In genomic region chr3:180601688-180602666, GRCh38 we compare ENCODE assay signal across 8 cellular contexts. TPM values are rescaled to one million over a fixed set of nuclear protein-coding genes. Genes with fewer than 3 reads are reported as not detected.
A peak's percentile ranks its signal among the peaks of the same experiment; 100 is the strongest.
DNase-seq lines count a peak whose midpoint lies in the region; ATAC-seq and TF ChIP-seq lines count a peak whose summit lies in the region.

TSS of gene TTC14 (plus strand) at chr3:180602163. CDS start at chr3:180602262, 99 bp downstream.

- peak within 1 kb of the TSS; percentile 72 to 86 for H3K27ac ChIP-seq in testis

- peak; percentile 47 for TF ChIP-seq POLR2A in testis (IDR thresholded peaks at IDR 0.05)

- TF ChIP-seq CTCF in HFFc6 (IDR thresholded peaks at IDR 0.05) (peak; percentile 27), omental fat pad (IDR thresholded peaks at IDR 0.05) (no peak), testis (IDR thresholded peaks at IDR 0.05) (peak in 1 of 3 experiments; percentile 9)

- no peaks in the 10 kb centered on the region for H3K4me1 ChIP-seq in testis

- H3K4me3 ChIP-seq in GM08714 (ENCODE audit: low read length) (peak within 1 kb of the TSS; percentile 95), testis (peak within 1 kb of the TSS; percentile 96 to 97)

- peak within 1 kb of the TSS; percentile 91 for H3K27ac Mint-ChIP-seq in HFFc6
- peak within 1 kb of the TSS; percentile 92 for H3K27ac Mint-ChIP-seq in activated naive CD4-positive, alpha-beta T cell treated with anti-CD3 and anti-CD28 coated beads, Interleukin-2, amount 50 U/mL, for 24 hours

- WGBS in testis, 2 donors, result 2 to 4% methylated on average over 41 to 70 of the region's 70 CpGs

- H3K4me3 Mint-ChIP-seq in HFFc6, result peak within 1 kb of the TSS; percentile 100
- H3K4me3 Mint-ChIP-seq in activated naive CD4-positive, alpha-beta T cell treated with anti-CD3 and anti-CD28 coated beads, Interleukin-2, amount 50 U/mL, for 24 hours, result peak within 1 kb of the TSS; percentile 97

- no peaks in the 10 kb centered on the region for H3K9me3 ChIP-seq in testis

- no peaks in the 10 kb centered on the region; the same call in 1 of the 2 replicates for H3K9me3 Mint-ChIP-seq in HFFc6
- peaks cover 5% of the 10 kb centered on the region for H3K9me3 Mint-ChIP-seq in activated naive CD4-positive, alpha-beta T cell treated with anti-CD3 and anti-CD28 coated beads, Interleukin-2, amount 50 U/mL, for 24 hours

- intact Hi-C loops in testis (cut with DNase I; ENCODE audit: low total_unique reads), result no loop called here

- H3K36me3 Mint-ChIP-seq in HFFc6 (ENCODE audit: low read depth), result peaks cover 39% of the 10 kb centered on the region
- H3K36me3 Mint-ChIP-seq in activated naive CD4-positive, alpha-beta T cell treated with anti-CD3 and anti-CD28 coated beads, Interleukin-2, amount 50 U/mL, for 24 hours, result peaks cover 21% of the 10 kb centered on the region

- H3K4me1 Mint-ChIP-seq in HFFc6 (ENCODE audit: low read depth), result peaks cover 26% of the 10 kb centered on the region
- H3K4me1 Mint-ChIP-seq in activated naive CD4-positive, alpha-beta T cell treated with anti-CD3 and anti-CD28 coated beads, Interleukin-2, amount 50 U/mL, for 24 hours, result peaks cover 47% of the 10 kb centered on the region

- no peaks in the 10 kb centered on the region for H3K27me3 ChIP-seq in testis

- no peaks in the 10 kb centered on the region; the same call in 1 of the 2 replicates for H3K27me3 Mint-ChIP-seq in HFFc6 (ENCODE audit: insufficient read depth)
- peaks cover 5% of the 10 kb centered on the region for H3K27me3 Mint-ChIP-seq in activated naive CD4-positive, alpha-beta T cell treated with anti-CD3 and anti-CD28 coated beads, Interleukin-2, amount 50 U/mL, for 24 hours

- DNase-seq in HFFc6 (peak; percentile 94), NCI-H1048 (lab: John Stamatoyannopoulos, UW) (peak; percentile 67), glomerular visceral epithelial cell (ENCODE audit: extremely low spot score) (peak; percentile 95), omental fat pad (ENCODE audit: low spot score) (peak; percentile 62), testis (peak; percentile 97)

- no peaks in the 10 kb centered on the region for H3K36me3 ChIP-seq in testis (ENCODE audit: low read depth, missing control alignments)

- ATAC-seq in SK-N-SH treated with all-trans-retinoic acid at 6 μM for 48 hours (peak; percentile 99), omental fat pad (ENCODE audit: low FRiP score) (peak; percentile 99)

TF ChIP-seq in SK-N-SH treated with all-trans-retinoic acid at 6 μM for 48 hours, 23 proteins besides CTCF, POLR2A, EP300 and RAD21 (continues in another document):
- TF ChIP-seq ZFP30 (CRISPR knock-in tag; IDR thresholded peaks at IDR 0.05) (no peak), CSDC2 (CRISPR knock-in tag; IDR thresholded peaks at IDR 0.05) (no peak; the same call in 1 of the 2 replicates), ARNTL (CRISPR knock-in tag; IDR thresholded peaks at IDR 0.05; ENCODE audit: borderline replicate concordance, low read depth) (no peak), GLIS3 (CRISPR knock-in tag; IDR thresholded peaks at IDR 0.05) (no peak), ZNF8 (CRISPR knock-in tag; IDR thresholded peaks at IDR 0.05) (peak; percentile 6; the same call in 1 of the 2 replicates), ZFP3 (CRISPR knock-in tag; IDR thresholded peaks at IDR 0.05) (peak; percentile 67; the same call in 1 of the 2 replicates), CREB5 (CRISPR knock-in tag; IDR thresholded peaks at IDR 0.05; ENCODE audit: low read depth) (no peak), ISL1 (CRISPR knock-in tag; IDR thresholded peaks at IDR 0.05) (no peak), PPARA (CRISPR knock-in tag; IDR thresholded peaks at IDR 0.05; ENCODE audit: borderline replicate concordance) (no peak), POU6F1 (CRISPR knock-in tag; IDR thresholded peaks at IDR 0.05; ENCODE audit: borderline replicate concordance, low read depth) (no peak), TOX (CRISPR knock-in tag; IDR thresholded peaks at IDR 0.05; ENCODE audit: borderline replicate concordance) (no peak), TCF4 (CRISPR knock-in tag; IDR thresholded peaks at IDR 0.05; ENCODE audit: borderline replicate concordance) (no peak), TSHZ2 (CRISPR knock-in tag; IDR thresholded peaks at IDR 0.05) (no peak; the same call in 1 of the 2 replicates), ZC3H10 (CRISPR knock-in tag; IDR thresholded peaks at IDR 0.05) (no peak), SNAI2 (CRISPR knock-in tag; IDR thresholded peaks at IDR 0.05) (peak; percentile 79; the same call in 1 of the 2 replicates), PATZ1 (CRISPR knock-in tag; IDR thresholded peaks at IDR 0.05; ENCODE audit: borderline replicate concordance) (peak; percentile 60; the same call in 1 of the 2 replicates), ZNF70 (CRISPR knock-in tag; IDR thresholded peaks at IDR 0.05) (peak; percentile 5; the same call in 1 of the 2 replicates), ESRRG (CRISPR knock-in tag; IDR thresholded peaks at IDR 0.05) (no peak), BACH2 (CRISPR knock-in tag; IDR thresholded peaks at IDR 0.05; ENCODE audit: borderline replicate concordance) (no peak), RARB (CRISPR knock-in tag; IDR thresholded peaks at IDR 0.05) (no peak), ZNF565 (CRISPR knock-in tag; conservative IDR thresholded peaks at IDR 0.05; ENCODE audit: low read depth) (peak; percentile 81; the same call in 1 of the 2 replicates)

RNA-seq across cellular contexts. Expression of gene TTC14, which starts in this region (rescaled TPM):
- total RNA-seq in HFFc6 (2021; fragmentation: NEBNext Ultra II Directional; extraction: Animal tissue kit (Norgen Biotek cat#: 25700)), result 10 to 100 TPM; 25.5 to 30.4 (median 27.2) TPM
- total RNA-seq in omental fat pad (10 to 100 TPM; 35.7 to 53.1 (median 44.0) TPM), testis (10 to 100 TPM; 79.6 to 79.9 TPM)
- 18.6 TPM for polyA plus RNA-seq in testis (ENCODE audit: insufficient read depth, low read depth, low replicate concordance)

Comparison
In these comparisons a context has a peak if more than half of its experiments do, and no peak if none do; other contexts are left out.
1. Peak in every context shown above with its lines: DNase-seq, ATAC-seq, H3K4me3 ChIP-seq and H3K27ac ChIP-seq.